ENCODE assay signal across 16 cellular contexts in genomic region chr17:78671607-78672404, GRCh38.
DNase-seq lines count a peak whose midpoint lies in the region; ATAC-seq, FAIRE-seq and TF ChIP-seq lines count a peak whose summit lies in the region.
"Had no signal": no experiment of that assay in that cellular context is flagged by ENCODE, and none has a peak within 500 bp of the region (broad histone marks: within the 10 kb centered on the region; RNA-seq: fewer than 3 reads in every experiment).

No MANE protein-coding gene starts in this region.

- H3K18ac ChIP-seq in mesenchymal stem cell (ENCODE audit: low read depth in 1 of 2, low read length in 2 of 2): no peak overlapping the region

- FAIRE-seq in bronchial epithelial cell (lab: Jason Lieb, UNC): peak; percentile 85
- FAIRE-seq: HepG2 had no signal

- H3K27me3 ChIP-seq in AG04450 (ENCODE audit: control insufficient read depth, insufficient read depth, low read length) (no peaks in the 10 kb centered on the region), bronchial epithelial cell (ENCODE audit: control insufficient read depth, insufficient read depth, low read length) (no peaks in the 10 kb centered on the region), mesenchymal stem cell (ENCODE audit: control insufficient read depth in 1 of 2, insufficient read depth in 1 of 2, low read length in 2 of 2) (no peaks in the 10 kb centered on the region)
- H3K27me3 ChIP-seq: neural progenitor cell, transverse colon had no signal

- peaks cover 7% of the 10 kb centered on the region; the same call in 1 of the 2 replicates for H3K9me3 ChIP-seq in AG04450 (ENCODE audit: control insufficient read depth, insufficient read depth, low read length)
- no peaks in the 10 kb centered on the region for H3K9me3 ChIP-seq in mesenchymal stem cell (ENCODE audit: control insufficient read depth, low read length)
- H3K9me3 ChIP-seq: lower lobe of right lung, transverse colon had no signal

- H4K91ac ChIP-seq in mesenchymal stem cell (ENCODE audit: low read length): no peak overlapping the region

- H3K23ac ChIP-seq in mesenchymal stem cell (ENCODE audit: low read length in 2 of 2): no peak overlapping the region

- no peak overlapping the region for H2BK5ac ChIP-seq in mesenchymal stem cell (ENCODE audit: low read depth, low read length, poor library complexity, severe bottlenecking)

- no peak overlapping the region for H2BK120ac ChIP-seq in mesenchymal stem cell (ENCODE audit: low read depth, low read length)

- peaks cover 18% of the 10 kb centered on the region for H3K36me3 ChIP-seq in bronchial epithelial cell (ENCODE audit: control insufficient read depth, insufficient read depth, low read length)
- peaks cover 39 to 45% of the 10 kb centered on the region in 2 experiments for H3K36me3 ChIP-seq in mesenchymal stem cell (ENCODE audit: control insufficient read depth in 1 of 2, insufficient read depth in 2 of 2, low read depth in 1 of 2, low read length in 2 of 2)
- H3K36me3 ChIP-seq: neural progenitor cell had no signal

- H4K8ac ChIP-seq in mesenchymal stem cell (ENCODE audit: low read length): no peak overlapping the region

- no peak overlapping the region for H3K4me2 ChIP-seq in mesenchymal stem cell (ENCODE audit: low read length, poor library complexity, severe bottlenecking)
- H3K4me2 ChIP-seq: neural progenitor cell had no signal

- no peak for TF ChIP-seq CTCF in AG04450 (IDR thresholded peaks at IDR 0.05; ENCODE audit: low read depth, low read length)
- no peak for TF ChIP-seq CTCF in bronchial epithelial cell (IDR thresholded peaks at IDR 0.05; ENCODE audit: insufficient read depth, low read length, severe bottlenecking)

- H3K4me3 ChIP-seq in AG04450 (ENCODE audit: low read depth, low read length) (no peak overlapping the region), bronchial epithelial cell (ENCODE audit: low read depth, low read length) (no peak overlapping the region), mesenchymal stem cell (ENCODE audit: insufficient read depth in 1 of 2, low read depth in 1 of 2, low read length in 2 of 2) (no peak overlapping the region)
- H3K4me3 ChIP-seq: lower lobe of right lung, neural progenitor cell, transverse colon had no signal

- CTCF ChIA-PET in AG04450 (lab: Charles Lee): no interaction called here

- POLR2A ChIA-PET in AG04450 (lab: Yijun Ruan, JAX): no interaction called here

- 67% methylated on average over 15 of the region's 16 CpGs for WGBS in mesenchymal stem cell

- H3K9ac ChIP-seq in mesenchymal stem cell (ENCODE audit: low read length): no peak overlapping the region
- H3K9ac ChIP-seq: neural progenitor cell had no signal

- H2BK15ac ChIP-seq in mesenchymal stem cell (ENCODE audit: low read depth, poor library complexity, severe bottlenecking): no peak overlapping the region

- peaks cover 22% of the 10 kb centered on the region for H3K79me1 ChIP-seq in mesenchymal stem cell (replicated peaks; ENCODE audit: low read length, poor library complexity, severe bottlenecking)

- no peak overlapping the region for H3K4ac ChIP-seq in mesenchymal stem cell (ENCODE audit: low read depth in 1 of 2, low read length in 2 of 2)

- H2AFZ ChIP-seq in mesenchymal stem cell (ENCODE audit: low read depth, low read length): no peak overlapping the region
- H2AFZ ChIP-seq: neural progenitor cell had no signal

- H2AK5ac ChIP-seq in mesenchymal stem cell (ENCODE audit: low read length, severe bottlenecking): no peak overlapping the region

- peaks cover 10% of the 10 kb centered on the region for H3K4me1 ChIP-seq in mesenchymal stem cell (ENCODE audit: control insufficient read depth, insufficient read depth, low read depth, low read length)
- H3K4me1 ChIP-seq: transverse colon had no signal

- H2BK12ac ChIP-seq in mesenchymal stem cell (ENCODE audit: low read length in 2 of 2): no peak overlapping the region

- DNase-seq in AG04450 (ENCODE audit: low read depth, low spot score) (peak; percentile 44), HT1080 (ENCODE audit: low read depth) (peak; percentile 13), bronchial epithelial cell (ENCODE audit: low read depth) (peak; percentile 45), mesenchymal stem cell (peak; percentile 67), NCI-H187 (lab: John Stamatoyannopoulos, UW) (no peak)
- DNase-seq: activated CD4-positive, alpha-beta T cell treated with anti-CD3 and anti-CD28 coated beads for 4 hours; activated T-cell treated with anti-CD3 and anti-CD28 coated beads, Interleukin-2, amount 50 U/mL, for 1 hour; lower lobe of right lung; retina; stimulated activated CD4-positive, alpha-beta T cell treated with anti-CD3 and anti-CD28 coated beads, Interleukin-1b, Interleukin-23, amount 100 ng/mL, for 48 hours; transverse colon had no signal

- no peak overlapping the region for H3K27ac ChIP-seq in AG04450 (ENCODE audit: low read depth, low read length)
- no peak overlapping the region for H3K27ac ChIP-seq in mesenchymal stem cell (ENCODE audit: low read length, poor library complexity, severe bottlenecking)
- H3K27ac ChIP-seq: lower lobe of right lung, neural progenitor cell, transverse colon had no signal

- no peak overlapping the region for H3K14ac ChIP-seq in mesenchymal stem cell (ENCODE audit: low read length in 2 of 2)

- ATAC-seq in GM19328 (IDR thresholded peaks at IDR 0.05; ENCODE audit: unreplicated experiment) (no peak), GM21390 (IDR thresholded peaks at IDR 0.05; ENCODE audit: unreplicated experiment) (no peak), GM21367 (IDR thresholded peaks at IDR 0.05; ENCODE audit: unreplicated experiment) (no peak)
- ATAC-seq: HepG2, lower lobe of right lung had no signal

Comparison
In these comparisons a context has a peak if more than half of its experiments do, and no peak if none do; other contexts are left out.
1. DNase-seq: peak in AG04450 (single experiment), HT1080 (single experiment), bronchial epithelial cell (single experiment) and mesenchymal stem cell (single experiment); none in NCI-H187 (0 of 2).